Comparison of ENCODE assay signal across 30 cellular contexts in genomic region chrY:19391922-19392321, GRCh38.
"Had no signal": no experiment of that assay in that cellular context is flagged by ENCODE, and none has a peak within 500 bp of the region (broad histone marks: within the 10 kb centered on the region; RNA-seq: fewer than 3 reads in every experiment).

No MANE protein-coding gene starts in this region.

- H3K27me3 ChIP-seq: pancreas, stomach, thyroid gland, upper lobe of left lung, vagina had no signal

- H3K27ac Mint-ChIP-seq: activated B cell treated with CpG ODN at 0.5 μM for 24 hours; activated CD4-positive, alpha-beta memory T cell treated with anti-CD3 and anti-CD28 coated beads for 36 hours; activated T-helper 2 cell treated with anti-CD3 and anti-CD28 coated beads, Interferon-gamma antibody, Interleukin-2, Interleukin-4, amounts not matched to agents 10 μg/mL and 5 μg/mL and 100 μg/mL, durations not matched to agents 14 hours and 24 hours and 36 hours; dendritic cell treated with granulocyte-macrophage colony-stimulating factor and Interleukin-4, amounts not matched to agents 40 ng/mL and 50 ng/mL, for 4 days; endodermal cell; immature natural killer cell; T-helper 2 cell treated with Interferon-gamma antibody and Interleukin-4, amounts not matched to agents 5 μg/mL and 100 μg/mL, for 36 hours had no signal

- H3K27ac ChIP-seq: pancreas, prostate gland, skin epidermis, stomach, thyroid gland, upper lobe of left lung, vagina had no signal

- H3K4me1 ChIP-seq: pancreas, prostate gland, stomach, thyroid gland, upper lobe of left lung, vagina had no signal

- H3K9me3 ChIP-seq: pancreas, prostate gland, stomach, thyroid gland, upper lobe of left lung, vagina had no signal

- H3K4me3 ChIP-seq: pancreas, prostate gland, skin epidermis, stomach, thyroid gland, upper lobe of left lung, vagina had no signal

- ATAC-seq: esophagus mucosa, left colon, pancreas, sciatic nerve had no signal

- H3K9me3 Mint-ChIP-seq: activated B cell treated with CpG ODN at 0.5 μM for 24 hours; activated CD4-positive, alpha-beta memory T cell treated with anti-CD3 and anti-CD28 coated beads for 36 hours; activated T-cell treated with anti-CD3 and anti-CD28 coated beads, Interleukin-2, amount 50 U/mL, for 4 hours; dendritic cell treated with granulocyte-macrophage colony-stimulating factor and Interleukin-4, amounts not matched to agents 40 ng/mL and 50 ng/mL, for 4 days; endodermal cell; T-cell; T-helper 2 cell treated with Interferon-gamma antibody and Interleukin-4, amounts not matched to agents 5 μg/mL and 100 μg/mL, for 36 hours had no signal

- H3K4me1 Mint-ChIP-seq: activated B cell treated with CpG ODN at 0.5 μM for 24 hours, endodermal cell, immature natural killer cell had no signal

- H3K36me3 ChIP-seq: pancreas, prostate gland, stomach, thyroid gland, upper lobe of left lung, vagina had no signal

- H3K27me3 Mint-ChIP-seq: activated B cell treated with CpG ODN at 0.5 μM for 24 hours; activated CD4-positive, alpha-beta memory T cell treated with anti-CD3 and anti-CD28 coated beads for 36 hours; dendritic cell treated with granulocyte-macrophage colony-stimulating factor and Interleukin-4, amounts not matched to agents 40 ng/mL and 50 ng/mL, for 4 days; T-cell had no signal

- DNase-seq: activated B cell treated with CpG ODN at 0.5 μM for 24 hours; activated CD4-positive, alpha-beta memory T cell treated with anti-CD3 and anti-CD28 coated beads for 36 hours; activated CD4-positive, alpha-beta T cell treated with anti-CD3 and anti-CD28 coated beads for 4 hours; activated T-cell treated with anti-CD3 and anti-CD28 coated beads, Interleukin-2, amount 50 U/mL, for 4 hours; amygdala; central memory CD4-positive, alpha-beta T cell; endodermal cell; foreskin fibroblast; head of caudate nucleus; hypothalamus; immature natural killer cell; kidney; left colon; mammary epithelial cell; pancreas; retina; stimulated activated CD4-positive, alpha-beta T cell treated with anti-CD3 and anti-CD28 coated beads, Interleukin-12 subunit alpha, Interleukin-12 subunit beta, amount 100 ng/mL, for 4 hours; stimulated activated CD4-positive, alpha-beta T cell treated with anti-CD3 and anti-CD28 coated beads, Interleukin-4, amount 100 ng/mL, for 1 hour; stomach; T-cell; thyroid gland; upper lobe of left lung had no signal

- H3K36me3 Mint-ChIP-seq: activated CD4-positive, alpha-beta memory T cell treated with anti-CD3 and anti-CD28 coated beads for 36 hours; immature natural killer cell; T-cell had no signal

- H3K4me3 Mint-ChIP-seq: activated B cell treated with CpG ODN at 0.5 μM for 24 hours; activated CD4-positive, alpha-beta memory T cell treated with anti-CD3 and anti-CD28 coated beads for 36 hours; dendritic cell treated with granulocyte-macrophage colony-stimulating factor and Interleukin-4, amounts not matched to agents 40 ng/mL and 50 ng/mL, for 4 days; endodermal cell had no signal
